1 cellular context compared by ENCODE assay signal in genomic region chr5:40797273-40798011, GRCh38.
A peak's percentile ranks its signal among the peaks of the same experiment; 100 is the strongest.
TF ChIP-seq lines count a peak whose summit lies in the region.

No MANE protein-coding gene starts in this region.

TF ChIP-seq in Ishikawa, 13 proteins besides CTCF, POLR2A, EP300 and RAD21 (continued from another document):
- TF ChIP-seq REST (IDR thresholded peaks at IDR 0.05; ENCODE audit: low read depth), result no peak
- no peak for TF ChIP-seq FOXM1 (IDR thresholded peaks at IDR 0.05; ENCODE audit: borderline replicate concordance, low read depth)
- no peak for TF ChIP-seq CREB1 (IDR thresholded peaks at IDR 0.05; ENCODE audit: low read depth)
- no peak for TF ChIP-seq CEBPB (IDR thresholded peaks at IDR 0.05)
- peak; percentile 86 for TF ChIP-seq NFIC (IDR thresholded peaks at IDR 0.05)
- no peak for TF ChIP-seq ZBTB7A (IDR thresholded peaks at IDR 0.05; ENCODE audit: low read depth)
- no peak for TF ChIP-seq USF1 (IDR thresholded peaks at IDR 0.05)
- TF ChIP-seq EGR1 (IDR thresholded peaks at IDR 0.05), result no peak
